8 cellular contexts compared by ENCODE assay signal in genomic region chr3:25831578-25831977, GRCh38. TPM values are rescaled to one million over a fixed set of nuclear protein-coding genes. Genes with fewer than 3 reads are reported as not detected.
A peak's percentile ranks its signal among the peaks of the same experiment; 100 is the strongest.
DNase-seq lines count a peak whose midpoint lies in the region; ATAC-seq and TF ChIP-seq lines count a peak whose summit lies in the region.

No MANE protein-coding gene starts in this region.

- peak; percentile 41; the same call in 2 of the 3 replicates for TF ChIP-seq CTCF in H9 (conservative IDR thresholded peaks at IDR 0.05)
- peak; percentile 46 for TF ChIP-seq CTCF in hepatocyte (IDR thresholded peaks at IDR 0.05; ENCODE audit: poor library complexity)

- H3K4me1 ChIP-seq in BLaER1 (peaks cover 37% of the 10 kb centered on the region), H9 (ENCODE audit: insufficient read depth, low read length) (no peaks in the 10 kb centered on the region), hepatocyte (ENCODE audit: insufficient read depth) (no peaks in the 10 kb centered on the region)

- no peak overlapping the region for H4K91ac ChIP-seq in H9 (ENCODE audit: insufficient read length, low read depth, low read length)

- no peak overlapping the region for H3K23ac ChIP-seq in H9 (ENCODE audit: insufficient read length, low read depth, low read length)

- H3K4me3 ChIP-seq in BLaER1 (no peak overlapping the region), hepatocyte (no peak overlapping the region)

- no peaks in the 10 kb centered on the region for H3K79me2 ChIP-seq in H9 (ENCODE audit: insufficient read depth, low read length)
- H3K79me2 ChIP-seq in hepatocyte = no peaks in the 10 kb centered on the region

- no peak overlapping the region for H3K14ac ChIP-seq in H9 (ENCODE audit: insufficient read depth, low read length)

- H2BK12ac ChIP-seq in H9 (ENCODE audit: insufficient read length, low read depth, low read length) = no peak overlapping the region

- H3K36me3 Mint-ChIP-seq in H9 (ENCODE audit: insufficient read depth in 1 of 3, low read depth in 3 of 3) (no peaks in the 10 kb centered on the region), immature natural killer cell (no peaks in the 10 kb centered on the region)
- H3K36me3 Mint-ChIP-seq in stimulated activated memory B cell treated with anti-CD40 and anti-IgM and Interleukin-4, amounts not matched to agents 10 μg/mL and 1 μg/mL and 100 μg/mL, for 72 hours = no peaks in the 10 kb centered on the region
- H3K36me3 Mint-ChIP-seq in effector memory CD8-positive, alpha-beta T cell (ENCODE audit: insufficient read depth) = no peaks in the 10 kb centered on the region

- no peak overlapping the region for H3K4ac ChIP-seq in H9 (ENCODE audit: low read depth, low read length)

- H3K36me3 ChIP-seq in BLaER1 = no peaks in the 10 kb centered on the region
- H3K36me3 ChIP-seq in hepatocyte (replicated peaks; ENCODE audit: insufficient read depth, low read depth) = no peaks in the 10 kb centered on the region

- H4K8ac ChIP-seq in H9 (replicated peaks; ENCODE audit: insufficient read length, low read depth, low read length) = no peak overlapping the region

- DNase-seq in H9 (no peak), SK-N-DZ (ENCODE audit: low spot score) (peak; percentile 63), hepatocyte (ENCODE audit: low spot score) (peak; percentile 22), immature natural killer cell (no peak)
- DNase-seq in effector memory CD8-positive, alpha-beta T cell = no peak

- H2AFZ ChIP-seq in H9 (ENCODE audit: low read length) (peak overlapping the region; percentile 73), hepatocyte (no peak overlapping the region)

- H3K9me2 ChIP-seq in hepatocyte (replicated peaks; ENCODE audit: insufficient read depth) = no peaks in the 10 kb centered on the region

- H3K9ac ChIP-seq in BLaER1 (peak overlapping the region; percentile 44; the same call in 1 of the 2 replicates), H9 (ENCODE audit: extremely low read depth, insufficient read length, low read length) (no peak overlapping the region)

- H3K27me3 ChIP-seq in BLaER1 (no peaks in the 10 kb centered on the region), H9 (ENCODE audit: insufficient read depth, low read length) (no peaks in the 10 kb centered on the region), hepatocyte (no peaks in the 10 kb centered on the region)

- no peak overlapping the region for H2AK5ac ChIP-seq in H9 (ENCODE audit: insufficient read length, low read length)

- H3K9me3 ChIP-seq in BLaER1 = no peaks in the 10 kb centered on the region; the same call in 1 of the 2 replicates
- no peaks in the 10 kb centered on the region for H3K9me3 ChIP-seq in H9 (ENCODE audit: control insufficient read depth, low read depth, low read length)
- no peaks in the 10 kb centered on the region for H3K9me3 ChIP-seq in hepatocyte (ENCODE audit: low read depth)

- H2BK120ac ChIP-seq in H9 (ENCODE audit: low read depth, low read length, poor library complexity, severe bottlenecking) = no peak overlapping the region

- no peak overlapping the region for H4K5ac ChIP-seq in H9 (ENCODE audit: insufficient read length, low read depth, low read length)

- no peak overlapping the region for H2BK20ac ChIP-seq in H9 (ENCODE audit: low read depth, low read length, poor library complexity, severe bottlenecking)

- H3K27me3 Mint-ChIP-seq in H9 (ENCODE audit: low read depth) (no peaks in the 10 kb centered on the region; the same call in 1 of the 2 replicates), immature natural killer cell (ENCODE audit: low read depth in 3 of 3) (peaks cover 2 to 11% (median 5%) of the 10 kb centered on the region in 3 donors)
- H3K27me3 Mint-ChIP-seq in stimulated activated memory B cell treated with anti-CD40 and anti-IgM and Interleukin-4, amounts not matched to agents 10 μg/mL and 1 μg/mL and 100 μg/mL, for 72 hours = peaks cover 9% of the 10 kb centered on the region
- peaks cover 11 to 16% of the 10 kb centered on the region in 2 donors for H3K27me3 Mint-ChIP-seq in effector memory CD8-positive, alpha-beta T cell

- no peak overlapping the region for H3K56ac ChIP-seq in H9 (ENCODE audit: insufficient read length, low read depth, low read length)

- H4K20me1 ChIP-seq in BLaER1 (no peaks in the 10 kb centered on the region), H9 (ENCODE audit: control insufficient read depth, insufficient read depth, insufficient read length) (no peaks in the 10 kb centered on the region), hepatocyte (ENCODE audit: insufficient read depth, poor library complexity, severe bottlenecking) (no peaks in the 10 kb centered on the region)

- no peak overlapping the region for H3K4me3 Mint-ChIP-seq in H9
- no peak overlapping the region for H3K4me3 Mint-ChIP-seq in stimulated activated memory B cell treated with anti-CD40 and anti-IgM and Interleukin-4, amounts not matched to agents 10 μg/mL and 1 μg/mL and 100 μg/mL, for 72 hours
- H3K4me3 Mint-ChIP-seq in immature natural killer cell = no peak overlapping the region
- no peak overlapping the region for H3K4me3 Mint-ChIP-seq in effector memory CD8-positive, alpha-beta T cell

- no peaks in the 10 kb centered on the region for H3K23me2 ChIP-seq in H9 (ENCODE audit: insufficient read length, low read depth, low read length, poor library complexity, severe bottlenecking)

- H3K79me1 ChIP-seq in H9 (ENCODE audit: insufficient read depth, low read depth, low read length, poor library complexity, severe bottlenecking) = no peaks in the 10 kb centered on the region

- H2BK5ac ChIP-seq in H9 (ENCODE audit: insufficient read length, low read length) = no peak overlapping the region

- no peak for ATAC-seq in activated CD4-positive, CD25-positive, alpha-beta regulatory T cell treated with anti-CD3 and anti-CD28 coated beads, Interleukin-2, amount 50 U/mL, for 24 hours
- ATAC-seq in stimulated activated memory B cell treated with anti-CD40 and anti-IgM and Interleukin-4, amounts not matched to agents 10 μg/mL and 1 μg/mL and 100 μg/mL, for 72 hours = no peak
- ATAC-seq in effector memory CD8-positive, alpha-beta T cell (replicated peaks) = no peak

- no CpG with 5 or more reads among the region's 3 CpGs for WGBS in H9 (ENCODE audit: extremely low coverage, insufficient read length, low lambda C conversion rate)
- WGBS in hepatocyte (ENCODE audit: low lambda C conversion rate, missing lambda C conversion rate) = 30% methylated on average over 3 of the region's 3 CpGs

- no peak overlapping the region for H3T11ph ChIP-seq in H9 (ENCODE audit: low read length)

- H3K18ac ChIP-seq in H9 (ENCODE audit: insufficient read length, low read depth, low read length) = no peak overlapping the region

- H3K27ac Mint-ChIP-seq in H9 (no peak overlapping the region), immature natural killer cell (no peak overlapping the region)
- no peak overlapping the region for H3K27ac Mint-ChIP-seq in stimulated activated memory B cell treated with anti-CD40 and anti-IgM and Interleukin-4, amounts not matched to agents 10 μg/mL and 1 μg/mL and 100 μg/mL, for 72 hours
- no peak overlapping the region for H3K27ac Mint-ChIP-seq in effector memory CD8-positive, alpha-beta T cell

- H3K4me2 ChIP-seq in BLaER1 (peak overlapping the region; percentile 65), H9 (ENCODE audit: insufficient read depth, insufficient read length, low read length) (no peak overlapping the region), hepatocyte (peak overlapping the region; percentile 14)

- peaks cover 10 to 11% of the 10 kb centered on the region in 2 experiments; a peak in 3 of 4 replicates for H3K4me1 Mint-ChIP-seq in H9
- H3K4me1 Mint-ChIP-seq in stimulated activated memory B cell treated with anti-CD40 and anti-IgM and Interleukin-4, amounts not matched to agents 10 μg/mL and 1 μg/mL and 100 μg/mL, for 72 hours = no peaks in the 10 kb centered on the region
- H3K4me1 Mint-ChIP-seq in immature natural killer cell = peaks cover 0 to 1% of the 10 kb centered on the region in 2 donors
- H3K4me1 Mint-ChIP-seq in effector memory CD8-positive, alpha-beta T cell (ENCODE audit: low read depth in 2 of 2) = peaks cover 1 to 2% of the 10 kb centered on the region in 2 donors

- H3K9me3 Mint-ChIP-seq in H9 = 0 out of 5 replicates have a peak, but pooled peaks cover 0 to 4% of the 10 kb centered on the region in 2 experiments
- peaks cover 7% of the 10 kb centered on the region for H3K9me3 Mint-ChIP-seq in stimulated activated memory B cell treated with anti-CD40 and anti-IgM and Interleukin-4, amounts not matched to agents 10 μg/mL and 1 μg/mL and 100 μg/mL, for 72 hours
- no peaks in the 10 kb centered on the region for H3K9me3 Mint-ChIP-seq in immature natural killer cell
- H3K9me3 Mint-ChIP-seq in effector memory CD8-positive, alpha-beta T cell = no peaks in the 10 kb centered on the region

- H3K27ac ChIP-seq in BLaER1 (peak overlapping the region; percentile 59), H9 (ENCODE audit: insufficient read length, low read depth, low read length) (no peak overlapping the region), hepatocyte (peak overlapping the region; percentile 44)

- no peak overlapping the region for H2BK15ac ChIP-seq in H9 (ENCODE audit: low read depth, low read length)

RNA-seq across cellular contexts. Expression of gene OXSM, which starts 41.7 kb away (rescaled TPM):
- total RNA-seq in H9 (2021) (2.5 and 3.5 TPM in 2 replicates), hepatocyte (7.9 and 8.8 TPM in 2 replicates)
- polyA plus RNA-seq in SK-N-DZ (2014; cell fraction: cytosol; rRNA removed) = 21.9 and 25.3 TPM in 2 replicates
- polyA plus RNA-seq in SK-N-DZ (2014; cell fraction: nucleus; rRNA removed) = 24.7 and 38.1 TPM in 2 replicates
- polyA plus RNA-seq in hepatocyte (6.5 and 8.3 TPM in 2 replicates), immature natural killer cell (10 to 100 TPM in 2 of 3 donors, 1 to 10 TPM in 1; 6.2 to 12.6 (median 10.3) TPM)

RNA-seq across cellular contexts. Expression of gene NGLY1, which starts 48.3 kb away (rescaled TPM):
- total RNA-seq in H9 (2021) (27.0 and 28.8 TPM in 2 replicates), hepatocyte (34.7 TPM in 2 replicates)
- polyA plus RNA-seq in SK-N-DZ (2014; cell fraction: cytosol; rRNA removed) = 28.0 and 28.7 TPM in 2 replicates
- 43.1 and 51.9 TPM in 2 replicates for polyA plus RNA-seq in SK-N-DZ (2014; cell fraction: nucleus; rRNA removed)
- polyA plus RNA-seq in hepatocyte (32.7 and 34.7 TPM in 2 replicates), immature natural killer cell (10 to 100 TPM; 39.4 to 62.3 (median 55.7) TPM)

Comparison
In these comparisons a context has a peak if more than half of its experiments do, and no peak if none do; other contexts are left out.
1. DNase-seq: peak in SK-N-DZ (single experiment) and hepatocyte (single experiment); none in H9 (single experiment), immature natural killer cell (0 of 3) and effector memory CD8-positive, alpha-beta T cell (0 of 3).